1 cellular context compared by ENCODE assay signal in the genomic region with DNA sequence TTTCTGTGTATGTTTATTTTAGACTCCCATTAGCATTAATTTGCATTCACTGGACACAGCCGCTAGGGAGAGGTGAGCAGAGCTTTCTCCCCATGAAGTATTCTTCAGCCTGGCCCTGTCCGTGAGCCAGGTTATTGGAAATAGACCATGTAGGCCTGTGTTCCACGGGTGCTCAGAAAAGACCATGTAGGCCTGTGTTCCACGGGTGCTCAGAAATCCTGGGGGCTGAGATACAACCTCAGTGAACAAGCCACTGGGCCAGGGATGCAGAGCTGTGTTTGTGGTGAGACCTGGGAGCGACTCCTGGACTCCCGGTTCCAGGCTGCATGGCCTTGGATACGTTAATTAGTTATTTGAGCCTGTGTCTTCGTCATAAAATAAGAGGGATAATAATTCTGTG.
TF ChIP-seq lines count a peak whose summit lies in the region.

No MANE protein-coding gene starts in this region.

TF ChIP-seq in H1, 55 proteins besides CTCF, POLR2A, EP300 and RAD21 (continued from another document):
- TF ChIP-seq E2F6 (IDR thresholded peaks at IDR 0.05) (no peak), CHD1 (IDR thresholded peaks at IDR 0.05; ENCODE audit: low read depth, low read length) (no peak), CEBPB (IDR thresholded peaks at IDR 0.05; ENCODE audit: low read depth, low read length) (no peak), ATF2 (IDR thresholded peaks at IDR 0.05; ENCODE audit: low read length) (no peak), POU5F1 (IDR thresholded peaks at IDR 0.05; ENCODE audit: low read depth, low read length) (no peak), ASH2L (IDR thresholded peaks at IDR 0.05; ENCODE audit: low read length) (no peak), SP1 (IDR thresholded peaks at IDR 0.05; ENCODE audit: low read depth, low read length) (no peak), CBX8 (IDR thresholded peaks at IDR 0.05; ENCODE audit: borderline replicate concordance, low read depth, low read length) (no peak)
